Comparison of ENCODE assay signal across 8 cellular contexts in the genomic region with DNA sequence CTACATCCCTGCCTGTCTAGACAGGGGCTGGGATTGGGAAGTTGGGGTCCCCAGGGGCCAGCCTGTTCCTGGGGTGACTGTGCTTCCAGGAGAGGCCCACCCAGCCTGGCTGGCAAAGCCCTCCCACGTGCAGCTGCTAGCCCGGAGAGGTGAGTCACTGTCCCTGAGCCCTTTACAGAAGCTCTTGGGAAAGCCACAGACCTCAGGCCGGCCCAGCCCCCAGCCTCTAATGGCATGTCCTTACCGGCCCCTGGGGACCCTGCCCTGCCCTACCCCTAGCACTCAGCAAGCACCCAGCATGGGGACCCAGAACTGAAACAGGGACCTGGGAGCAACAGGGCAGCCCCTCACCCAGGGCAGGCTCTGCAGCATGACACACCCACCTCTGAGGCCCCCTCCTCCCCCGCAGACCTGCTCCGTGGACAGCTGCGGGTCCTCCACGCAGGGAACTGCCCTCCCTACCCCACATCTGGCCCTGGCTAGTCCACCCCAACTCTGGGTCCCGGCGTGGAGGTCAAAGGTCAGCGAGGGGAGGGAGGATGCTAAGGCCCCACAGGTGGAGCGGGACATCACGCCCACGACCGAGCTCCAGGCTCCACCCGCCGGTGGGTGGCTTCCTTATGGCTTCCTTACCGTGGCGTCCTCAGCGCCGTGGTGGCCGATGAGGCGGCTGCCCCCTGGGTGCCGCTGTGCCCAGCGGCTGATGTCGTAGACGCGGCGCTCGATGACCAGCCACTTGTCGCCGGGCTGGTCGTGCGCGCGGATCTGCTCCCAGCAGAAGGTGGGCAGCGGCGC. TPM values are rescaled to one million over a fixed set of nuclear protein-coding genes. Genes with fewer than 3 reads are reported as not detected.
DNase-seq lines count a peak whose midpoint lies in the region; ATAC-seq and TF ChIP-seq lines count a peak whose summit lies in the region.

No MANE protein-coding gene starts in this region.

- no peaks in the 10 kb centered on the region for H3K9me3 ChIP-seq in HUES48 (ENCODE audit: control insufficient read depth, insufficient read depth, low read length)

- H3K27ac ChIP-seq in HUES48 (ENCODE audit: low read depth, low read length), result no peak overlapping the region

- DNase-seq in CD14-positive monocyte (ENCODE audit: low spot score), result peak; percentile 67
- peak; percentile 16 for DNase-seq in T-helper 22 cell (ENCODE audit: low read depth)
- peak; percentile 52 for DNase-seq in choroid plexus epithelial cell (ENCODE audit: low read depth)
- peak; percentile 73 for DNase-seq in left kidney (ENCODE audit: low read depth, low spot score)
- DNase-seq in stimulated activated naive B cell treated with anti-CD40 and anti-IgM and Interleukin-4, amounts not matched to agents 10 μg/mL and 1 μg/mL and 100 μg/mL, for 72 hours, result peak; percentile 50
- no peak for DNase-seq in DMS153 (lab: John Stamatoyannopoulos, UW)

- peak overlapping the region; percentile 65 for H3K9ac ChIP-seq in HUES48 (ENCODE audit: low read depth, low read length)

- no peaks in the 10 kb centered on the region for H3K4me1 ChIP-seq in HUES48 (ENCODE audit: control insufficient read depth, insufficient read depth, low read length)

- H3K27ac Mint-ChIP-seq in CD14-positive monocyte, result peak overlapping the region in 6 of 7 donors; percentile 21 to 86 (median 72)
- peak overlapping the region; percentile 65 for H3K27ac Mint-ChIP-seq in stimulated activated naive B cell treated with anti-CD40 and anti-IgM and Interleukin-4, amounts not matched to agents 10 μg/mL and 1 μg/mL and 100 μg/mL, for 72 hours

- peaks cover 23% of the 10 kb centered on the region for H3K4me1 Mint-ChIP-seq in CD14-positive monocyte
- peaks cover 24 to 56% of the 10 kb centered on the region in 2 donors for H3K4me1 Mint-ChIP-seq in stimulated activated naive B cell treated with anti-CD40 and anti-IgM and Interleukin-4, amounts not matched to agents 10 μg/mL and 1 μg/mL and 100 μg/mL, for 72 hours

- ATAC-seq in GM19372 (IDR thresholded peaks at IDR 0.05; ENCODE audit: low read depth, unreplicated experiment), result peak; percentile 26
- peak; percentile 57 to 60 for ATAC-seq in stimulated activated naive B cell treated with anti-CD40 and anti-IgM and Interleukin-4, amounts not matched to agents 10 μg/mL and 1 μg/mL and 100 μg/mL, for 72 hours (replicated peaks)

- no peaks in the 10 kb centered on the region for H3K27me3 ChIP-seq in HUES48 (ENCODE audit: control insufficient read depth, insufficient read depth, low read length)

- H3K4me3 Mint-ChIP-seq in CD14-positive monocyte, result peak overlapping the region; percentile 79 to 88
- peak overlapping the region; percentile 85 to 91 for H3K4me3 Mint-ChIP-seq in stimulated activated naive B cell treated with anti-CD40 and anti-IgM and Interleukin-4, amounts not matched to agents 10 μg/mL and 1 μg/mL and 100 μg/mL, for 72 hours

- peaks cover 5 to 18% (median 17%) of the 10 kb centered on the region in 3 donors for H3K27me3 Mint-ChIP-seq in CD14-positive monocyte (ENCODE audit: low read depth in 3 of 3)
- no peaks in the 10 kb centered on the region for H3K27me3 Mint-ChIP-seq in stimulated activated naive B cell treated with anti-CD40 and anti-IgM and Interleukin-4, amounts not matched to agents 10 μg/mL and 1 μg/mL and 100 μg/mL, for 72 hours

- peak overlapping the region; percentile 87 for H3K4me3 ChIP-seq in HUES48 (ENCODE audit: low read depth, low read length)
- H3K4me3 ChIP-seq in choroid plexus epithelial cell (ENCODE audit: low read depth, low read length), result peak overlapping the region; percentile 73

- TF ChIP-seq CTCF in CD14-positive monocyte (IDR thresholded peaks at IDR 0.05) (peak; percentile 20), choroid plexus epithelial cell (conservative IDR thresholded peaks at IDR 0.05; ENCODE audit: low read depth, low read length) (peak; percentile 19)

- H3K36me3 Mint-ChIP-seq in CD14-positive monocyte, result no peaks in the 10 kb centered on the region
- H3K36me3 Mint-ChIP-seq in stimulated activated naive B cell treated with anti-CD40 and anti-IgM and Interleukin-4, amounts not matched to agents 10 μg/mL and 1 μg/mL and 100 μg/mL, for 72 hours, result peaks cover 11 to 21% of the 10 kb centered on the region in 2 donors

- intact Hi-C loops in CD14-positive monocyte (cut with micrococcal nuclease), result loop anchor here in 1 of 2 donors (5.0 kb wide), 1 partner anchor 93 kb away; no protein-coding TSS in a partner anchor

- peaks cover 0 to 5% (median 2%) of the 10 kb centered on the region in 7 donors for H3K9me3 Mint-ChIP-seq in CD14-positive monocyte
- peaks cover 0 to 3% of the 10 kb centered on the region in 2 donors for H3K9me3 Mint-ChIP-seq in stimulated activated naive B cell treated with anti-CD40 and anti-IgM and Interleukin-4, amounts not matched to agents 10 μg/mL and 1 μg/mL and 100 μg/mL, for 72 hours

- no peaks in the 10 kb centered on the region for H3K36me3 ChIP-seq in HUES48 (ENCODE audit: control insufficient read depth, insufficient read depth, low read length)

RNA-seq across cellular contexts. Expression of gene FADS3, which starts 0.6 kb away (rescaled TPM):
- polyA plus RNA-seq in CD14-positive monocyte, result 1 to 10 TPM; 2.5 to 5.8 TPM

RNA-seq across cellular contexts. Expression of gene RAB3IL1, which starts 26.6 kb away (rescaled TPM):
- not detected for polyA plus RNA-seq in CD14-positive monocyte

RNA-seq across cellular contexts. Expression of gene BEST1, which starts 59.4 kb away (rescaled TPM):
- polyA plus RNA-seq in CD14-positive monocyte, result 1 to 10 TPM; 5.9 to 7.4 TPM
